ENCODE assay signal across 8 cellular contexts in genomic region chr20:41340327-41341055, GRCh38. TPM values are rescaled to one million over a fixed set of nuclear protein-coding genes. Genes with fewer than 3 reads are reported as not detected.
DNase-seq lines count a peak whose midpoint lies in the region; ATAC-seq lines count a peak whose summit lies in the region.

LPIN3 (plus strand) TSS chr20:41340821; CDS start chr20:41345804, 4,983 bp downstream.

- H3K4me1 Mint-ChIP-seq in T-helper 1 cell treated with Interleukin-12 subunit alpha and Interleukin-12 subunit beta and Interleukin-4 antibody, amounts not matched to agents 30 μg/mL and 1 μg/mL, for 36 hours (ENCODE audit: low read depth) = peaks cover 11% of the 10 kb centered on the region

- no peaks in the 10 kb centered on the region for H3K9me3 Mint-ChIP-seq in T-helper 1 cell treated with Interleukin-12 subunit alpha and Interleukin-12 subunit beta and Interleukin-4 antibody, amounts not matched to agents 30 μg/mL and 1 μg/mL, for 36 hours

- H3K4me3 Mint-ChIP-seq in T-helper 1 cell treated with Interleukin-12 subunit alpha and Interleukin-12 subunit beta and Interleukin-4 antibody, amounts not matched to agents 30 μg/mL and 1 μg/mL, for 36 hours = peak within 1 kb of the TSS; percentile 80

- H3K27ac Mint-ChIP-seq in T-helper 1 cell treated with Interleukin-12 subunit alpha and Interleukin-12 subunit beta and Interleukin-4 antibody, amounts not matched to agents 30 μg/mL and 1 μg/mL, for 36 hours = peak within 1 kb of the TSS; percentile 70

- DNase-seq in SIG-M5 treated with dmso at 0.1 percent for 504 hours (lab: John Stamatoyannopoulos, UW; ENCODE audit: unreplicated experiment) (peak; percentile 89), SIG-M5 (lab: John Stamatoyannopoulos, UW) (no peak), M059J (ENCODE audit: low read depth) (peak; percentile 80), astrocyte of the hippocampus (ENCODE audit: low read depth, low spot score) (peak; percentile 84), hepatic stellate cell (ENCODE audit: low spot score) (peak; percentile 86), renal cortical epithelial cell (ENCODE audit: low read depth) (peak; percentile 85)

- ATAC-seq in HG03565 (IDR thresholded peaks at IDR 0.05; ENCODE audit: unreplicated experiment) = no peak

- H3K36me3 Mint-ChIP-seq in T-helper 1 cell treated with Interleukin-12 subunit alpha and Interleukin-12 subunit beta and Interleukin-4 antibody, amounts not matched to agents 30 μg/mL and 1 μg/mL, for 36 hours (ENCODE audit: low read depth) = no peaks in the 10 kb centered on the region

- peaks cover 6% of the 10 kb centered on the region for H3K27me3 Mint-ChIP-seq in T-helper 1 cell treated with Interleukin-12 subunit alpha and Interleukin-12 subunit beta and Interleukin-4 antibody, amounts not matched to agents 30 μg/mL and 1 μg/mL, for 36 hours (ENCODE audit: low read depth)

RNA-seq across cellular contexts. Expression of gene LPIN3, which starts in this region (rescaled TPM):
- total RNA-seq in M059J (2014; rRNA removed; shearing (Covaris generic)) = 0.05 and 0.76 TPM in 2 replicates
- total RNA-seq in renal cortical epithelial cell = 8.5 and 25.3 TPM in 2 replicates

Comparison
In these comparisons a context has a peak if more than half of its experiments do, and no peak if none do; other contexts are left out.
1. Peak in DNase-seq in M059J; RNA of the gene not detected or under 1 TPM.